19 cellular contexts compared by ENCODE assay signal in the genomic region with DNA sequence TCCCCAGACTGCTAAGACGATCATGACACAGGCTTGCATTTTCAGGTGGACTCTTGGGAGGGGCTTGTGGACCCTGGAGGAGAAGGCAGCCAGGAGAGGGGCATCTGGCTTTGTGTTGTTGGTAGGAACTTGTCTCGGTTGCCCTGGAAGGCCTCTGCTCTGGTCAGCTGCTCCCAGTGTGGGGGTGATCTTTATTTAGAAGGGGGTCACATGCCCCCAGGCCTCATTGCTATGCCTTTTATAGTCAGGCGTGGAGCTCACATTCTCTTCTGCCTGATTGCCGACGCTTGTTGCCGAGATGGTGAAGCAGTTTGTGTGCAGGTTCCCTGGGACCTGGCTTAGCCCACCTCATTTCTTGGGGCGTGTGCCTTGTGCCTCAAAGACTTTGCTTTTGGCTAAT.
A peak's percentile ranks its signal among the peaks of the same experiment; 100 is the strongest.
DNase-seq lines count a peak whose midpoint lies in the region; ATAC-seq and TF ChIP-seq lines count a peak whose summit lies in the region.
"Had no signal": no experiment of that assay in that cellular context is flagged by ENCODE, and none has a peak within 500 bp of the region (broad histone marks: within the 10 kb centered on the region; RNA-seq: fewer than 3 reads in every experiment).

No MANE protein-coding gene starts in this region.

- intact Hi-C loops in CD8-positive, alpha-beta T cell (cut with DNase I, micrococcal nuclease): no loop called here
- intact Hi-C loops in left cardiac atrium (cut with DNase I) (loop anchor here in 1 of 2 donors (10.0 kb wide), 1 partner anchor 60 kb away; no protein-coding TSS in a partner anchor), sciatic nerve (cut with DNase I) (loop anchor here (10.0 kb wide), 1 partner anchor 50 kb away; no protein-coding TSS in a partner anchor)

- H3K27ac ChIP-seq in CD8-positive, alpha-beta T cell (ENCODE audit: low read depth, low read length): no peak overlapping the region
- H3K27ac ChIP-seq: brain microvascular endothelial cell, parathyroid adenoma, WERI-Rb-1 had no signal

- CTCF ChIA-PET in CD8-positive, alpha-beta T cell (lab: Charles Lee): no interaction called here

- H3K4me1 Mint-ChIP-seq in CD8-positive, alpha-beta T cell (ENCODE audit: low read depth): peaks cover 64% of the 10 kb centered on the region

- ATAC-seq in CD8-positive, alpha-beta T cell: no peak
- ATAC-seq in left cardiac atrium: peak; percentile 68 to 84
- peak; percentile 21 for ATAC-seq in sciatic nerve
- no peak for ATAC-seq in HG03457 (IDR thresholded peaks at IDR 0.05; ENCODE audit: unreplicated experiment)
- no peak for ATAC-seq in HG03469 (IDR thresholded peaks at IDR 0.05; ENCODE audit: unreplicated experiment)
- ATAC-seq: stimulated activated naive CD8-positive, alpha-beta T cell treated with anti-CD3 and anti-CD28 coated beads, Interleukin-15, Interleukin-2, amounts not matched to agents 100 U/mL and 50 U/mL, for 24 hours had no signal

- H3K9me3 Mint-ChIP-seq in CD8-positive, alpha-beta T cell: peaks cover 11% of the 10 kb centered on the region

- no peak for TF ChIP-seq CTCF in CD8-positive, alpha-beta T cell (IDR thresholded peaks at IDR 0.05)

- peaks cover 27% of the 10 kb centered on the region for H3K36me3 Mint-ChIP-seq in CD8-positive, alpha-beta T cell

- H3K36me3 ChIP-seq in CD8-positive, alpha-beta T cell (ENCODE audit: insufficient read depth, low read length): no peaks in the 10 kb centered on the region
- H3K36me3 ChIP-seq: brain microvascular endothelial cell, Peyer's patch had no signal

- no peak overlapping the region for H3K4me3 Mint-ChIP-seq in CD8-positive, alpha-beta T cell

- peak overlapping the region; percentile 65 for H3K27ac Mint-ChIP-seq in CD8-positive, alpha-beta T cell

- H3K4me1 ChIP-seq in CD8-positive, alpha-beta T cell (ENCODE audit: insufficient read depth, low read length): peaks cover 57% of the 10 kb centered on the region
- H3K4me1 ChIP-seq: parathyroid adenoma had no signal

- H3K9me3 ChIP-seq in CD8-positive, alpha-beta T cell (ENCODE audit: low read length): peaks cover 4% of the 10 kb centered on the region
- H3K9me3 ChIP-seq: HAP-1, mucosa of descending colon had no signal

- H3K4me3 ChIP-seq in CD8-positive, alpha-beta T cell (ENCODE audit: low read depth, low read length): no peak overlapping the region
- H3K4me3 ChIP-seq: HAP-1, mucosa of descending colon, Peyer's patch had no signal

- no peaks in the 10 kb centered on the region for H3K27me3 ChIP-seq in CD8-positive, alpha-beta T cell (ENCODE audit: insufficient read depth, low read length)
- H3K27me3 ChIP-seq: brain microvascular endothelial cell, Peyer's patch had no signal

- DNase-seq in CD8-positive, alpha-beta T cell: no peak
- DNase-seq in astrocyte of the hippocampus (ENCODE audit: low read depth, low spot score) (peak; percentile 37), left cardiac atrium (peak; percentile 43), sciatic nerve (ENCODE audit: low spot score) (no peak), H4 (ENCODE audit: low spot score) (no peak), NCI-H2081 treated with DMSO at 0.1 percent for 48 hours (lab: John Stamatoyannopoulos, UW) (no peak)
- DNase-seq: brain microvascular endothelial cell; Calu3; effector CD8-positive, alpha-beta T cell; mucosa of descending colon; Peyer's patch; stimulated activated CD4-positive, alpha-beta T cell treated with anti-CD3 and anti-CD28 coated beads, Interleukin-15, amount 100 ng/mL, for 24 hours; stimulated activated naive CD8-positive, alpha-beta T cell treated with anti-CD3 and anti-CD28 coated beads, Interleukin-15, Interleukin-2, amounts not matched to agents 100 U/mL and 50 U/mL, for 24 hours; SW 1271; WERI-Rb-1 had no signal

- POLR2A ChIA-PET in CD8-positive, alpha-beta T cell (lab: Charles Lee): no interaction called here

- no peaks in the 10 kb centered on the region for H3K27me3 Mint-ChIP-seq in CD8-positive, alpha-beta T cell (ENCODE audit: low read depth)

Comparison
In these comparisons a context has a peak if more than half of its experiments do, and no peak if none do; other contexts are left out.
1. ATAC-seq: peak in left cardiac atrium (2 of 2) and sciatic nerve (single experiment); none in CD8-positive, alpha-beta T cell (single experiment), HG03457 (single experiment) and HG03469 (single experiment).
2. DNase-seq: peak in astrocyte of the hippocampus (single experiment) and left cardiac atrium (single experiment); none in CD8-positive, alpha-beta T cell (0 of 7), sciatic nerve (single experiment), H4 (single experiment) and NCI-H2081 treated with DMSO at 0.1 percent for 48 hours (single experiment).